In the genomic region with DNA sequence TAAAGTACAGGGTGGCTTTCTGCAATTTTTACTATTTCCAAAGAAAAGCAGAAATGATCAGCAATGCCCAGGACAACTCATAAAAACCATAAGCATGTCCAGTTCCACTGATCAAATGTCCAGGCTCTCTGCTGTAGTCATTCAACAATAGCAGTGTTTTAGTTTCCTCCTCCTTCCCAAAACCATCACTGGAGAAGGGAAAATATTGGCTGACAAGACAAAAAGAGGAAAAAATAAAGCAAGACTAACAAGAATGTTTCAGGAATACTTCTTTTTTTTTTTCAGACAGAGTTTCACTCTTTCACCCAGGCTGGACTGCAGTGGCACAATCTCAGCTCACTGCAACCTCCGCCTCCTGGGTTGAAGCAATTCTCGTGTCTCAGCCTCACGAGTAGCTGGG, we compare ENCODE assay signal across 32 cellular contexts. TPM values are rescaled to one million over a fixed set of nuclear protein-coding genes. Genes with fewer than 3 reads are reported as not detected.
"Had no signal": no experiment of that assay in that cellular context is flagged by ENCODE, and none has a peak within 500 bp of the region (broad histone marks: within the 10 kb centered on the region; RNA-seq: fewer than 3 reads in every experiment).

No MANE protein-coding gene starts in this region.

- H3K4me3 ChIP-seq: neural progenitor cell, ovary, psoas muscle, skin epidermis, smooth muscle cell, spleen, suprapubic skin, testis, tibial artery, transverse colon, upper lobe of right lung, uterus had no signal

- H3K4me3 Mint-ChIP-seq: natural killer cell; stimulated activated memory B cell treated with anti-CD40 and anti-IgM and Interleukin-4, amounts not matched to agents 10 μg/mL and 1 μg/mL and 100 μg/mL, for 72 hours had no signal

- H3K27ac ChIP-seq: neural progenitor cell, ovary, parathyroid adenoma, psoas muscle, skin epidermis, spleen, suprapubic skin, testis, tibial artery, transverse colon, upper lobe of right lung, uterus had no signal

- H3K4me2 ChIP-seq: neural progenitor cell, smooth muscle cell had no signal

- H3K27me3 Mint-ChIP-seq: stimulated activated memory B cell treated with anti-CD40 and anti-IgM and Interleukin-4, amounts not matched to agents 10 μg/mL and 1 μg/mL and 100 μg/mL, for 72 hours; stimulated activated naive CD8-positive, alpha-beta T cell treated with anti-CD3 and anti-CD28 coated beads, Interleukin-15, amount 100 ng/mL, for 72 hours had no signal

- H2AFZ ChIP-seq: neural progenitor cell, parathyroid adenoma had no signal

- H3K9ac ChIP-seq: neural progenitor cell, parathyroid adenoma had no signal

- H3K36me3 ChIP-seq: ovary, uterus had no signal

- H3K27me3 ChIP-seq: neural progenitor cell, ovary, spleen, suprapubic skin, testis, tibial artery, transverse colon, upper lobe of right lung, uterus had no signal

- DNase-seq: natural killer cell; occipital lobe; ovary; posterior cingulate gyrus; psoas muscle; right cardiac atrium; spleen; stimulated activated CD4-positive, alpha-beta T cell treated with anti-CD3 and anti-CD28 coated beads, Interleukin-12 subunit alpha, Interleukin-12 subunit beta, amount 100 ng/mL, for 4 hours; stimulated activated CD4-positive, alpha-beta T cell treated with anti-CD3 and anti-CD28 coated beads, Interleukin-1b, Interleukin-23, amount 100 ng/mL, for 48 hours; stimulated activated CD4-positive, alpha-beta T cell treated with anti-CD3 and anti-CD28 coated beads, Interleukin-4, amount 100 ng/mL, for 1 hour; stimulated activated CD4-positive, alpha-beta T cell treated with anti-CD3 and anti-CD28 coated beads, Interleukin-4, amount 100 ng/mL, for 4 hours; stimulated activated CD8-positive, alpha-beta memory T cell treated with anti-CD3 and anti-CD28 coated beads, Interleukin-4, amount 100 ng/mL, for 48 hours; stimulated activated naive CD4-positive, alpha-beta T cell; stimulated activated naive CD8-positive, alpha-beta T cell treated with anti-CD3 and anti-CD28 coated beads, Interleukin-15, amount 100 ng/mL, for 72 hours; stimulated activated naive CD8-positive, alpha-beta T cell treated with anti-CD3 and anti-CD28 coated beads, Interleukin-15, Interleukin-2, amounts not matched to agents 100 U/mL and 50 U/mL, for 24 hours; substantia nigra; testis; tibial artery; transverse colon; upper lobe of right lung; uterus had no signal

- ATAC-seq: natural killer cell; psoas muscle; right cardiac atrium; sciatic nerve; stimulated activated memory B cell treated with anti-CD40 and anti-IgM and Interleukin-4, amounts not matched to agents 10 μg/mL and 1 μg/mL and 100 μg/mL, for 72 hours; stimulated activated naive CD8-positive, alpha-beta T cell treated with anti-CD3 and anti-CD28 coated beads, Interleukin-15, amount 100 ng/mL, for 72 hours; stimulated activated naive CD8-positive, alpha-beta T cell treated with anti-CD3 and anti-CD28 coated beads, Interleukin-15, Interleukin-2, amounts not matched to agents 100 U/mL and 50 U/mL, for 24 hours; upper lobe of right lung had no signal

- H3K4me1 ChIP-seq: parathyroid adenoma, testis, uterus had no signal

- H3K9me3 ChIP-seq: ovary, psoas muscle, suprapubic skin, testis, upper lobe of right lung had no signal

- H3K27ac Mint-ChIP-seq: natural killer cell; nephron; neural progenitor cell; progenitor cell of endocrine pancreas; stimulated activated memory B cell treated with anti-CD40 and anti-IgM and Interleukin-4, amounts not matched to agents 10 μg/mL and 1 μg/mL and 100 μg/mL, for 72 hours; stimulated activated naive CD8-positive, alpha-beta T cell treated with anti-CD3 and anti-CD28 coated beads, Interleukin-15, amount 100 ng/mL, for 72 hours; type B pancreatic cell had no signal

RNA-seq across cellular contexts. Expression of gene GDF5, which starts 28.5 kb away (rescaled TPM):
- total RNA-seq: natural killer cell, progenitor cell of endocrine pancreas, spleen, suprapubic skin had no signal
- polyA plus RNA-seq: neural cell, ovary had no signal
